Comparison of ENCODE assay signal across 8 cellular contexts in genomic region chr12:6229224-6229748, GRCh38. TPM values are rescaled to one million over a fixed set of nuclear protein-coding genes. Genes with fewer than 3 reads are reported as not detected.
A peak's percentile ranks its signal among the peaks of the same experiment; 100 is the strongest.
DNase-seq lines count a peak whose midpoint lies in the region; ATAC-seq and TF ChIP-seq lines count a peak whose summit lies in the region.

No MANE protein-coding gene starts in this region.

- in situ Hi-C loops in G401 (cut with HindIII; ENCODE audit: low sequenced_read_pairs): no loop called here

- intact Hi-C loops in activated CD4-positive, alpha-beta T cell treated with anti-CD3 and anti-CD28 coated beads for 36 hours (cut with DNase I, micrococcal nuclease): no loop called here
- intact Hi-C loops in MCF 10A (cut with micrococcal nuclease): loop anchor here (5.0 kb wide), 1 partner anchor 43 kb away; no protein-coding TSS in a partner anchor

- peaks cover 33% of the 10 kb centered on the region for H3K4me1 Mint-ChIP-seq in activated CD4-positive, alpha-beta T cell treated with anti-CD3 and anti-CD28 coated beads for 36 hours
- peaks cover 50% of the 10 kb centered on the region for H3K4me1 Mint-ChIP-seq in MCF 10A (ENCODE audit: insufficient read depth, unreplicated experiment)
- peaks cover 30% of the 10 kb centered on the region for H3K4me1 Mint-ChIP-seq in stimulated activated effector memory CD8-positive, alpha-beta T cell treated with anti-CD3 and anti-CD28 coated beads, Interleukin-12 subunit alpha, Interleukin-12 subunit beta, amount 100 ng/mL, for 72 hours

- peak overlapping the region; percentile 76 for H3K27ac Mint-ChIP-seq in activated CD4-positive, alpha-beta T cell treated with anti-CD3 and anti-CD28 coated beads for 36 hours
- H3K27ac Mint-ChIP-seq in MCF 10A (ENCODE audit: low read depth, unreplicated experiment): peak overlapping the region; percentile 98
- H3K27ac Mint-ChIP-seq in stimulated activated effector memory CD8-positive, alpha-beta T cell treated with anti-CD3 and anti-CD28 coated beads, Interleukin-12 subunit alpha, Interleukin-12 subunit beta, amount 100 ng/mL, for 72 hours: no peak overlapping the region

- CTCF ChIA-PET in activated CD4-positive, alpha-beta T cell treated with anti-CD3 and anti-CD28 coated beads for 36 hours (lab: Charles Lee): interaction anchor here (0.7 to 1.1 kb wide), 5 partner anchors 29 to 1429 kb away, joined by 3 to 4 read pairs (median 3); partner anchors contain the start of gene CD9
- CTCF ChIA-PET in MCF 10A (lab: Yijun Ruan, JAX): interaction anchor here (0.6 to 20.5 kb wide), 14 partner anchors 9 to 56 kb away, joined by 3 to 290 read pairs (median 8); no protein-coding TSS in a partner anchor

- 57 to 65% methylated on average over 14 of the region's 14 CpGs for WGBS in upper lobe of left lung, 2 donors

- POLR2A ChIA-PET in activated CD4-positive, alpha-beta T cell treated with anti-CD3 and anti-CD28 coated beads for 36 hours (lab: Charles Lee): interaction anchor here (0.8 kb wide), 1 partner anchor 34 kb away, joined by 3 read pairs; no protein-coding TSS in a partner anchor
- POLR2A ChIA-PET in MCF 10A (lab: Yijun Ruan, JAX): interaction anchor here (0.6 to 21.3 kb wide), 20 partner anchors 8 to 154 kb away, joined by 3 to 480 read pairs (median 5); partner anchors contain the start of genes CD9, LTBR and SCNN1A

- H3K4me3 Mint-ChIP-seq in activated CD4-positive, alpha-beta T cell treated with anti-CD3 and anti-CD28 coated beads for 36 hours: no peak overlapping the region
- H3K4me3 Mint-ChIP-seq in MCF 10A (ENCODE audit: unreplicated experiment): peak overlapping the region; percentile 12
- no peak overlapping the region for H3K4me3 Mint-ChIP-seq in stimulated activated effector memory CD8-positive, alpha-beta T cell treated with anti-CD3 and anti-CD28 coated beads, Interleukin-12 subunit alpha, Interleukin-12 subunit beta, amount 100 ng/mL, for 72 hours

- no peaks in the 10 kb centered on the region for H3K9me3 Mint-ChIP-seq in activated CD4-positive, alpha-beta T cell treated with anti-CD3 and anti-CD28 coated beads for 36 hours (ENCODE audit: low read depth)
- no peaks in the 10 kb centered on the region for H3K9me3 Mint-ChIP-seq in MCF 10A (ENCODE audit: unreplicated experiment)
- H3K9me3 Mint-ChIP-seq in stimulated activated effector memory CD8-positive, alpha-beta T cell treated with anti-CD3 and anti-CD28 coated beads, Interleukin-12 subunit alpha, Interleukin-12 subunit beta, amount 100 ng/mL, for 72 hours: no peaks in the 10 kb centered on the region

- TF ChIP-seq CTCF in MCF 10A (IDR thresholded peaks at IDR 0.05; ENCODE audit: unreplicated experiment) (no peak), upper lobe of left lung (IDR thresholded peaks at IDR 0.05) (no peak)

- BruUV-seq in MCF 10A (replicated peaks; lab: Mats Ljungman, UMichigan): no TSS peak

- peak overlapping the region; percentile 68 to 74 for H3K9ac ChIP-seq in mucosa of rectum (ENCODE audit: low read depth in 1 of 2, low read length in 2 of 2)

- no peak for ATAC-seq in activated CD4-positive, alpha-beta T cell treated with anti-CD3 and anti-CD28 coated beads for 36 hours
- peak; percentile 4 to 52 for ATAC-seq in upper lobe of left lung (ENCODE audit: low FRiP score in 2 of 2)
- ATAC-seq in stimulated activated effector memory CD8-positive, alpha-beta T cell treated with anti-CD3 and anti-CD28 coated beads, Interleukin-12 subunit alpha, Interleukin-12 subunit beta, amount 100 ng/mL, for 72 hours: no peak

- no peaks in the 10 kb centered on the region for H3K36me3 Mint-ChIP-seq in activated CD4-positive, alpha-beta T cell treated with anti-CD3 and anti-CD28 coated beads for 36 hours (ENCODE audit: low read depth)
- H3K36me3 Mint-ChIP-seq in MCF 10A (ENCODE audit: insufficient read depth, unreplicated experiment): peaks cover 34% of the 10 kb centered on the region
- no peaks in the 10 kb centered on the region for H3K36me3 Mint-ChIP-seq in stimulated activated effector memory CD8-positive, alpha-beta T cell treated with anti-CD3 and anti-CD28 coated beads, Interleukin-12 subunit alpha, Interleukin-12 subunit beta, amount 100 ng/mL, for 72 hours

- no peaks in the 10 kb centered on the region for H3K9me3 ChIP-seq in mucosa of rectum (ENCODE audit: control insufficient read depth in 2 of 2, low read length in 2 of 2)
- H3K9me3 ChIP-seq in upper lobe of left lung: no peaks in the 10 kb centered on the region

- H3K36me3 ChIP-seq in mucosa of rectum (ENCODE audit: control insufficient read depth in 2 of 2, insufficient read depth in 2 of 2, low read length in 2 of 2) (peaks cover 31 to 33% of the 10 kb centered on the region in 2 donors), upper lobe of left lung (peaks cover 0 to 49% (median 13%) of the 10 kb centered on the region in 4 donors)

- TF ChIP-seq EP300 in upper lobe of left lung (IDR thresholded peaks at IDR 0.05): no peak

- TF ChIP-seq POLR2A in upper lobe of left lung (IDR thresholded peaks at IDR 0.05): peak in 1 of 4 donors; percentile 23

- H3K4me1 ChIP-seq in mucosa of rectum (ENCODE audit: control insufficient read depth in 2 of 2, insufficient read depth in 2 of 2, low read length in 2 of 2): peaks cover 98 to 100% of the 10 kb centered on the region in 2 donors
- H3K4me1 ChIP-seq in upper lobe of left lung: peaks cover 75 to 96% (median 80%) of the 10 kb centered on the region in 4 donors

- H3K27me3 ChIP-seq in mucosa of rectum (ENCODE audit: control insufficient read depth in 2 of 2, insufficient read depth in 2 of 2, low read length in 2 of 2): no peaks in the 10 kb centered on the region
- H3K27me3 ChIP-seq in upper lobe of left lung: no peaks in the 10 kb centered on the region

- no peaks in the 10 kb centered on the region for H3K27me3 Mint-ChIP-seq in activated CD4-positive, alpha-beta T cell treated with anti-CD3 and anti-CD28 coated beads for 36 hours
- H3K27me3 Mint-ChIP-seq in MCF 10A (ENCODE audit: insufficient read depth, unreplicated experiment): no peaks in the 10 kb centered on the region

- H3K27ac ChIP-seq in mucosa of rectum (ENCODE audit: low read depth in 2 of 2, low read length in 2 of 2): peak overlapping the region; percentile 96 to 98
- H3K27ac ChIP-seq in upper lobe of left lung: peak overlapping the region; percentile 78 to 84 (median 84)

- DNase-seq in activated CD4-positive, alpha-beta T cell treated with anti-CD3 and anti-CD28 coated beads for 36 hours: no peak
- no peak for DNase-seq in activated CD4-positive, alpha-beta T cell treated with anti-CD3 and anti-CD28 coated beads for 4 hours
- DNase-seq in MCF 10A (ENCODE audit: unreplicated experiment) (peak; percentile 78), upper lobe of left lung (peak in 1 of 2 donors; percentile 75), NCI-H1694 (lab: John Stamatoyannopoulos, UW) (no peak), G401 (ENCODE audit: low spot score) (no peak)
- DNase-seq in stimulated activated effector memory CD8-positive, alpha-beta T cell treated with anti-CD3 and anti-CD28 coated beads, Interleukin-12 subunit alpha, Interleukin-12 subunit beta, amount 100 ng/mL, for 72 hours (ENCODE audit: low spot score in 2 of 2): no peak

- H3K4me3 ChIP-seq in mucosa of rectum (ENCODE audit: low read length in 2 of 2) (peak overlapping the region in 1 of 2 donors; percentile 22), upper lobe of left lung (no peak overlapping the region)

RNA-seq across cellular contexts. Expression of gene CD9, which starts 29.1 kb away (rescaled TPM):
- total RNA-seq in activated CD4-positive, alpha-beta T cell treated with anti-CD3 and anti-CD28 coated beads for 36 hours: 10 to 100 TPM; 11.5 to 12.8 TPM
- total RNA-seq in MCF 10A (2022) (31.1 and 40.7 TPM in 2 replicates), upper lobe of left lung (100 to 1,000 TPM in 5 of 6 donors, 10 to 100 TPM in 1; 96.4 to 716 (median 484) TPM)
- total RNA-seq in G401 (2014; rRNA removed; shearing (Covaris generic)): 34.3 and 46.6 TPM in 2 replicates

Comparison
In these comparisons a context has a peak if more than half of its experiments do, and no peak if none do; other contexts are left out.
1. ATAC-seq: peak in upper lobe of left lung (2 of 2); none in activated CD4-positive, alpha-beta T cell treated with anti-CD3 and anti-CD28 coated beads for 36 hours (single experiment) and stimulated activated effector memory CD8-positive, alpha-beta T cell treated with anti-CD3 and anti-CD28 coated beads, Interleukin-12 subunit alpha, Interleukin-12 subunit beta, amount 100 ng/mL, for 72 hours (single experiment).